In genomic region chr2:218034497-218035213, GRCh38 we compare ENCODE assay signal across 8 cellular contexts. TPM values are rescaled to one million over a fixed set of nuclear protein-coding genes. Genes with fewer than 3 reads are reported as not detected.
DNase-seq lines count a peak whose midpoint lies in the region; ATAC-seq, FAIRE-seq and TF ChIP-seq lines count a peak whose summit lies in the region.
"Not testable (repeated sequence)": the region's sequence is repeated elsewhere in the genome, so short reads cannot be mapped to it uniquely, and the experiment has no call there.

No MANE protein-coding gene starts in this region.

- H3K27me3 ChIP-seq in adrenal gland; psoas muscle (ENCODE audit: insufficient read depth in 3 of 3, low read length in 2 of 3); vagina: not testable (repeated sequence)

- peak overlapping the region; percentile 47 for H3K27ac Mint-ChIP-seq in T-helper 1 cell treated with Interleukin-12 subunit alpha and Interleukin-12 subunit beta and Interleukin-4 antibody, amounts not matched to agents 30 μg/mL and 1 μg/mL, for 36 hours

- TF ChIP-seq CTCF in adrenal gland (IDR thresholded peaks at IDR 0.05) (peak; percentile 23 to 85 (median 64)), psoas muscle (IDR thresholded peaks at IDR 0.05) (peak; percentile 53), vagina (IDR thresholded peaks at IDR 0.05) (peak in 2 of 3 experiments; percentile 33 to 52)

- H3K4me3 ChIP-seq in adrenal gland = peak overlapping the region in 1 of 4 donors; percentile 41
- peak overlapping the region; percentile 41 for H3K4me3 ChIP-seq in psoas muscle
- H3K4me3 ChIP-seq in vagina = peak overlapping the region in 1 of 2 donors; percentile 10

- H3K36me3 Mint-ChIP-seq in T-helper 1 cell treated with Interleukin-12 subunit alpha and Interleukin-12 subunit beta and Interleukin-4 antibody, amounts not matched to agents 30 μg/mL and 1 μg/mL, for 36 hours (ENCODE audit: low read depth) = not testable (repeated sequence)

- not testable (repeated sequence) for H3K4me1 ChIP-seq in adrenal gland (replicated peaks in 1 of 2); psoas muscle
- peaks cover 12% of the 10 kb centered on the region for H3K4me1 ChIP-seq in vagina

- H3K9me3 ChIP-seq in adrenal gland (replicated peaks in 1 of 3); psoas muscle; vagina: not testable (repeated sequence)

- DNase-seq in GM12892 (ENCODE audit: insufficient read length) = peak; percentile 65
- DNase-seq in NCI-H1417 (lab: John Stamatoyannopoulos, UW) = peak; percentile 1 to 58 (median 38)
- DNase-seq in adrenal gland = peak; percentile 56 to 87 (median 75)
- peak; percentile 74 for DNase-seq in left ventricle myocardium superior
- DNase-seq in psoas muscle = peak; percentile 70 to 81
- not testable (repeated sequence) for DNase-seq in vagina (ENCODE audit: extremely low spot score in 2 of 2)

- peaks cover 15% of the 10 kb centered on the region for H3K4me1 Mint-ChIP-seq in T-helper 1 cell treated with Interleukin-12 subunit alpha and Interleukin-12 subunit beta and Interleukin-4 antibody, amounts not matched to agents 30 μg/mL and 1 μg/mL, for 36 hours (ENCODE audit: low read depth)

- H3K9me3 Mint-ChIP-seq in T-helper 1 cell treated with Interleukin-12 subunit alpha and Interleukin-12 subunit beta and Interleukin-4 antibody, amounts not matched to agents 30 μg/mL and 1 μg/mL, for 36 hours = not testable (repeated sequence)

- peak overlapping the region; percentile 72 for H3K4me3 Mint-ChIP-seq in T-helper 1 cell treated with Interleukin-12 subunit alpha and Interleukin-12 subunit beta and Interleukin-4 antibody, amounts not matched to agents 30 μg/mL and 1 μg/mL, for 36 hours

- 24 to 33% (median 25%) methylated on average over 16 to 24 of the region's 24 CpGs for WGBS in adrenal gland, 4 donors
- 23 to 36% (median 35%) methylated on average over 20 to 24 of the region's 24 CpGs for WGBS in psoas muscle, 3 donors

- peak; percentile 79 for ATAC-seq in HG02852 (IDR thresholded peaks at IDR 0.05; ENCODE audit: unreplicated experiment)
- peak; percentile 82 for ATAC-seq in left ventricle myocardium superior
- ATAC-seq in psoas muscle = peak; percentile 69 to 91 (median 84)

- not testable (repeated sequence) for H3K36me3 ChIP-seq in adrenal gland (replicated peaks in 1 of 2); psoas muscle (ENCODE audit: insufficient read depth in 1 of 2, low read depth in 1 of 2); vagina

- peak; percentile 100 for FAIRE-seq in GM12892 (lab: Jason Lieb, UNC)

- H3K27me3 Mint-ChIP-seq in T-helper 1 cell treated with Interleukin-12 subunit alpha and Interleukin-12 subunit beta and Interleukin-4 antibody, amounts not matched to agents 30 μg/mL and 1 μg/mL, for 36 hours (ENCODE audit: low read depth) = not testable (repeated sequence)

- TF ChIP-seq POLR2A in GM12892 (IDR thresholded peaks at IDR 0.05; ENCODE audit: low read depth, low read length) (peak; percentile 38; the same call in 1 of the 2 replicates), adrenal gland (IDR thresholded peaks at IDR 0.05) (peak in 1 of 2 donors; percentile 3)
- not testable (repeated sequence) for TF ChIP-seq POLR2A in vagina (IDR thresholded peaks at IDR 0.05)

- peak overlapping the region in 1 of 5 donors; percentile 54 for H3K27ac ChIP-seq in adrenal gland
- H3K27ac ChIP-seq in psoas muscle, vagina: not testable (repeated sequence)

- intact Hi-C loops in adrenal gland (cut with DNase I) (loop anchor here (2.0 to 5.0 kb wide), 2 partner anchors 247 to 248 kb away; no protein-coding TSS in a partner anchor), left ventricle myocardium superior (cut with micrococcal nuclease) (loop anchor here (10.0 kb wide), 1 partner anchor 250 kb away; no protein-coding TSS in a partner anchor), psoas muscle (cut with DNase I) (loop anchor here (2.0 to 5.0 kb wide), 2 partner anchors 37 to 250 kb away; no protein-coding TSS in a partner anchor), vagina (cut with DNase I) (loop anchor here (5.0 kb wide), 1 partner anchor 247 kb away; no protein-coding TSS in a partner anchor)

RNA-seq across cellular contexts. Expression of gene TNS1, which starts 31.9 kb away (rescaled TPM):
- polyA plus RNA-seq in GM12892 (2012; ENCODE audit: missing spikeins) = 1.6 TPM
- 100 to 1,000 TPM; 238 to 341 (median 304) TPM for total RNA-seq in adrenal gland
- polyA plus RNA-seq in adrenal gland = 100 to 1,000 TPM in 2 of 3 donors, 10 to 100 TPM in 1; 46.7 to 123 (median 122) TPM
- total RNA-seq in left ventricle myocardium superior = 783 TPM
- 100 to 1,000 TPM; 231 to 742 (median 415) TPM for total RNA-seq in psoas muscle
- polyA plus RNA-seq in psoas muscle = 100 to 1,000 TPM in 2 of 3 donors, 10 to 100 TPM in 1; 73.4 to 276 (median 155) TPM
- 216 TPM for total RNA-seq in vagina

RNA-seq across cellular contexts. Expression of gene RUFY4, which starts 34.4 kb away (rescaled TPM):
- 5.0 TPM for polyA plus RNA-seq in GM12892 (2012; ENCODE audit: missing spikeins)
- total RNA-seq in adrenal gland (1 to 10 TPM in 1 of 8 donors, under 1 TPM in 4, not detected in 3; 0.14 to 1.9 (median 0.47) TPM), left ventricle myocardium superior (not detected), psoas muscle (not detected), vagina (not detected)
- polyA plus RNA-seq in adrenal gland (under 1 TPM; 0.09 to 0.98 (median 0.97) TPM), psoas muscle (under 1 TPM in 2 of 3 donors, not detected in 1; 0.01 to 0.03 TPM)
